ENCODE assay signal across 13 cellular contexts in genomic region chr3:52498134-52499054, GRCh38. TPM values are rescaled to one million over a fixed set of nuclear protein-coding genes. Genes with fewer than 3 reads are reported as not detected.
A peak's percentile ranks its signal among the peaks of the same experiment; 100 is the strongest.
DNase-seq lines count a peak whose midpoint lies in the region; ATAC-seq and TF ChIP-seq lines count a peak whose summit lies in the region.
"Had no signal": no experiment of that assay in that cellular context is flagged by ENCODE, and none has a peak within 500 bp of the region (broad histone marks: within the 10 kb centered on the region; RNA-seq: fewer than 3 reads in every experiment).

No MANE protein-coding gene starts in this region.

- no peaks in the 10 kb centered on the region for H3K9me3 Mint-ChIP-seq in natural killer cell
- H3K9me3 Mint-ChIP-seq: activated CD4-positive, alpha-beta memory T cell treated with anti-CD3 and anti-CD28 coated beads, Interleukin-2, amount 10 ng/mL, durations not matched to agents 7 days and 5 days; CD8-positive, alpha-beta T cell; nephron progenitor cell had no signal

- H3K9me3 ChIP-seq in BLaER1 (no peaks in the 10 kb centered on the region), Peyer's patch (no peaks in the 10 kb centered on the region)

- H3K27ac ChIP-seq in BLaER1 (peak overlapping the region; percentile 61), Peyer's patch (no peak overlapping the region)

- H3K4me3 ChIP-seq in BLaER1 (no peak overlapping the region), Peyer's patch (no peak overlapping the region), fibroblast of mammary gland (ENCODE audit: control insufficient read depth, low read depth, low read length) (no peak overlapping the region)

- no peak for TF ChIP-seq CTCF in Peyer's patch (IDR thresholded peaks at IDR 0.05)
- no peak for TF ChIP-seq CTCF in fibroblast of mammary gland (conservative IDR thresholded peaks at IDR 0.05; ENCODE audit: control insufficient read depth, insufficient read depth, low read depth, low read length)
- no peak for TF ChIP-seq CTCF in natural killer cell (IDR thresholded peaks at IDR 0.05)

- 0 out of 2 replicates have a peak, but pooled peaks cover 12% of the 10 kb centered on the region for H4K20me1 ChIP-seq in BLaER1

- peaks cover 0 to 18% of the 10 kb centered on the region in 2 donors for H3K4me1 Mint-ChIP-seq in natural killer cell

- peaks cover 8% of the 10 kb centered on the region; the same call in 1 of the 2 replicates for H3K36me3 ChIP-seq in BLaER1
- H3K36me3 ChIP-seq in Peyer's patch = peaks cover 0 to under 1% (median 0%) of the 10 kb centered on the region in 3 donors

- peak overlapping the region; percentile 79 for H3K4me2 ChIP-seq in BLaER1

- peak overlapping the region; percentile 4; the same call in 1 of the 2 replicates for H3K9ac ChIP-seq in BLaER1

- H3K27me3 Mint-ChIP-seq in natural killer cell (ENCODE audit: low read depth in 2 of 2) = no peaks in the 10 kb centered on the region
- H3K27me3 Mint-ChIP-seq: activated CD4-positive, alpha-beta memory T cell treated with anti-CD3 and anti-CD28 coated beads, Interleukin-2, amount 10 ng/mL, durations not matched to agents 7 days and 5 days had no signal

- H3K4me3 Mint-ChIP-seq in natural killer cell = no peak overlapping the region
- H3K4me3 Mint-ChIP-seq: activated CD4-positive, alpha-beta memory T cell treated with anti-CD3 and anti-CD28 coated beads, Interleukin-2, amount 10 ng/mL, durations not matched to agents 7 days and 5 days; CD8-positive, alpha-beta T cell; nephron progenitor cell had no signal

- H3K4me1 ChIP-seq in BLaER1 (peaks cover 83% of the 10 kb centered on the region), Peyer's patch (peaks cover 0 to 6% (median 2%) of the 10 kb centered on the region in 4 donors)

- ATAC-seq in natural killer cell (peak; percentile 31 to 68 (median 36)), GM18868 (IDR thresholded peaks at IDR 0.05; ENCODE audit: unreplicated experiment) (no peak), HG03378 (IDR thresholded peaks at IDR 0.05; ENCODE audit: unreplicated experiment) (no peak), HG02678 (IDR thresholded peaks at IDR 0.05; ENCODE audit: unreplicated experiment) (no peak)
- ATAC-seq: CD8-positive, alpha-beta T cell had no signal

- no peaks in the 10 kb centered on the region for H3K36me3 Mint-ChIP-seq in natural killer cell
- H3K36me3 Mint-ChIP-seq: CD8-positive, alpha-beta T cell had no signal

- intact Hi-C loops in natural killer cell (cut with micrococcal nuclease) = no loop called here

- peak in 2 of 3 donors; percentile 41 to 67 for DNase-seq in Peyer's patch
- DNase-seq in fibroblast of mammary gland (ENCODE audit: low read depth) = peak; percentile 94
- no peak for DNase-seq in natural killer cell
- no peak for DNase-seq in DMS153 treated with DMSO at 0.1 percent for 48 hours (lab: John Stamatoyannopoulos, UW; ENCODE audit: unreplicated experiment)
- DNase-seq: activated CD4-positive, alpha-beta memory T cell treated with anti-CD3 and anti-CD28 coated beads, Interleukin-2, amount 10 ng/mL, durations not matched to agents 7 days and 5 days; CD8-positive, alpha-beta T cell; effector memory CD4-positive, alpha-beta T cell; nephron progenitor cell had no signal

- H3K27me3 ChIP-seq in BLaER1 = no peaks in the 10 kb centered on the region
- H3K27me3 ChIP-seq in Peyer's patch = no peaks in the 10 kb centered on the region

- TF ChIP-seq POLR2A in Peyer's patch (IDR thresholded peaks at IDR 0.05) = no peak

- no peak overlapping the region for H3K27ac Mint-ChIP-seq in natural killer cell
- H3K27ac Mint-ChIP-seq: activated CD4-positive, alpha-beta memory T cell treated with anti-CD3 and anti-CD28 coated beads, Interleukin-2, amount 10 ng/mL, durations not matched to agents 7 days and 5 days; CD8-positive, alpha-beta T cell; nephron progenitor cell had no signal

RNA-seq across cellular contexts. Expression of gene STAB1, which starts 3.3 kb away (rescaled TPM):
- 10 to 100 TPM; 27.0 to 98.2 (median 67.2) TPM for total RNA-seq in Peyer's patch
- 10 to 100 TPM in 1 of 3 donors, 1 to 10 TPM in 2; 1.8 to 26.5 (median 5.9) TPM for total RNA-seq in natural killer cell
- total RNA-seq: activated CD4-positive, alpha-beta memory T cell treated with anti-CD3 and anti-CD28 coated beads, Interleukin-2, amount 10 ng/mL, durations not matched to agents 7 days and 5 days; NCI-H460 had no signal

RNA-seq across cellular contexts. Expression of gene NT5DC2, which starts 35.3 kb away (rescaled TPM):
- 10 to 100 TPM in 3 of 4 donors, 1 to 10 TPM in 1; 5.1 to 17.3 (median 14.7) TPM for total RNA-seq in Peyer's patch
- total RNA-seq in natural killer cell = 10 to 100 TPM in 1 of 3 donors, 1 to 10 TPM in 2; 2.2 to 10.7 (median 2.2) TPM

RNA-seq across cellular contexts. Expression of gene UQCC5, which starts 38.0 kb away (rescaled TPM):
- total RNA-seq in Peyer's patch (1 to 10 TPM; 1.7 to 7.7 (median 4.1) TPM), natural killer cell (1 to 10 TPM; 4.1 to 9.5 (median 7.3) TPM)

RNA-seq across cellular contexts. Expression of gene NISCH, which starts 43.0 kb away (rescaled TPM):
- total RNA-seq in Peyer's patch (100 to 1,000 TPM in 3 of 4 donors, 10 to 100 TPM in 1; 65.7 to 150 (median 128) TPM), natural killer cell (100 to 1,000 TPM; 162 to 191 (median 175) TPM)

RNA-seq across cellular contexts. Expression of gene TNNC1, which starts 44.6 kb away (rescaled TPM):
- total RNA-seq in Peyer's patch = not detected
- 1 to 10 TPM in 2 of 3 donors, not detected in 1; 1.1 to 1.2 TPM for total RNA-seq in natural killer cell

Comparison
In these comparisons a context has a peak if more than half of its experiments do, and no peak if none do; other contexts are left out.
1. DNase-seq: peak in Peyer's patch (2 of 3) and fibroblast of mammary gland (single experiment); none in natural killer cell (single experiment) and DMS153 treated with DMSO at 0.1 percent for 48 hours (single experiment).
2. ATAC-seq: peak in natural killer cell (3 of 3); none in GM18868 (single experiment), HG03378 (single experiment) and HG02678 (single experiment).